Comparison of ENCODE assay signal across 20 cellular contexts in the genomic region with DNA sequence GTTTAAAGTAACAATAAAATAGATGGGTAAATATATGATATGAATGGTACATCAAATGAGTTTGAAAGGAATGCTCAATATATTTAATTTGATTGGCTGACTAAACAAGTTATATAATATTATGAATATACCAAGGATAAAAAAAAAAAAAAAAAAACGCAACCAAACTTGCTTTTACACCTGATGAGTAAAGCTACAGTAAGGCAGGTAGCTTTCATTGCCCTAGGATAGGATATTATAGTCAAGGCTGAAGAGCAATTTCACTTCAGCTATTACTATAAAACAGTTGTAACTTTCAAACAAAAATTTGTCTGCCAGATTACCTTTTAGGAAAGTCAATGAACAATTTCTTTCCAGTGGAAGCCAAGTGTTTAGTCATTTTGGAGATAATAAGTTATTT. TPM values are rescaled to one million over a fixed set of nuclear protein-coding genes. Genes with fewer than 3 reads are reported as not detected.
DNase-seq lines count a peak whose midpoint lies in the region; ATAC-seq and TF ChIP-seq lines count a peak whose summit lies in the region.
"Had no signal": no experiment of that assay in that cellular context is flagged by ENCODE, and none has a peak within 500 bp of the region (broad histone marks: within the 10 kb centered on the region; RNA-seq: fewer than 3 reads in every experiment).

No MANE protein-coding gene starts in this region.

- H3K4me2 ChIP-seq in GM23248 (ENCODE audit: unreplicated experiment) = no peak overlapping the region
- H3K4me2 ChIP-seq in smooth muscle cell = no peak overlapping the region
- H3K4me2 ChIP-seq: GM23338 had no signal

- H3K4me3 ChIP-seq in GM23248 (no peak overlapping the region), RWPE2 (ENCODE audit: severe bottlenecking) (no peak overlapping the region), fibroblast of the aortic adventitia (ENCODE audit: low read depth, low read length) (no peak overlapping the region), smooth muscle cell (no peak overlapping the region)
- H3K4me3 ChIP-seq: GM23338, MG63, Peyer's patch, SJCRH30 had no signal

- peaks cover 29% of the 10 kb centered on the region for H3K36me3 Mint-ChIP-seq in activated T-cell treated with anti-CD3 and anti-CD28 coated beads, Interleukin-2, amount 50 U/mL, for 24 hours (ENCODE audit: low read depth)

- H3K36me3 ChIP-seq in GM23248 (ENCODE audit: low read depth) (no peaks in the 10 kb centered on the region), RWPE2 (ENCODE audit: low read depth) (no peaks in the 10 kb centered on the region), smooth muscle cell (ENCODE audit: low read depth) (no peaks in the 10 kb centered on the region)
- H3K36me3 ChIP-seq: MG63, SJCRH30 had no signal

- DNase-seq in GM23248 = peak; percentile 8
- DNase-seq in RWPE2 (ENCODE audit: low spot score) = no peak
- DNase-seq in fibroblast of the aortic adventitia (ENCODE audit: low read depth) = peak; percentile 28
- DNase-seq in smooth muscle cell (lab: John Stamatoyannopoulos, UW; ENCODE audit: unreplicated experiment) = no peak
- DNase-seq in activated T-cell treated with anti-CD3 and anti-CD28 coated beads, Interleukin-2, amount 50 U/mL, for 24 hours = no peak
- DNase-seq in NCI-H2196 treated with DMSO at 0.1 percent for 48 hours (lab: John Stamatoyannopoulos, UW; ENCODE audit: unreplicated experiment) = no peak
- no peak for DNase-seq in nucleus accumbens (lab: John Stamatoyannopoulos, UW)
- no peak for DNase-seq in DMS79 treated with DMSO at 0.1 percent for 48 hours (lab: John Stamatoyannopoulos, UW)
- DNase-seq: GDM1, Kasumi-1, MG63, NCI-H1417, NCI-H187, NCI-H2107, NCI-H748 treated with DMSO at 0.1 percent for 48 hours, Peyer's patch, SJCRH30 had no signal

- TF ChIP-seq CTCF in RWPE2 (IDR thresholded peaks at IDR 0.05; ENCODE audit: poor library complexity, severe bottlenecking) (no peak), fibroblast of the aortic adventitia (IDR thresholded peaks at IDR 0.05; ENCODE audit: insufficient read depth, low read length) (no peak), smooth muscle cell (IDR thresholded peaks at IDR 0.05; ENCODE audit: borderline replicate concordance, insufficient read depth, poor library complexity, severe bottlenecking) (no peak)

- H3K27ac Mint-ChIP-seq in activated T-cell treated with anti-CD3 and anti-CD28 coated beads, Interleukin-2, amount 50 U/mL, for 24 hours = no peak overlapping the region
- H3K27ac Mint-ChIP-seq: B cell, GM23338 had no signal

- H3K4me1 ChIP-seq in GM23248 (ENCODE audit: insufficient read depth) (peaks cover 37% of the 10 kb centered on the region), RWPE2 (ENCODE audit: insufficient read depth, poor library complexity, severe bottlenecking) (peaks cover 53% of the 10 kb centered on the region), smooth muscle cell (ENCODE audit: low read depth) (no peaks in the 10 kb centered on the region)
- H3K4me1 ChIP-seq: Peyer's patch had no signal

- H3K27me3 ChIP-seq in GM23248 (replicated peaks; ENCODE audit: insufficient read depth) (no peaks in the 10 kb centered on the region), RWPE2 (ENCODE audit: insufficient read depth, poor library complexity, severe bottlenecking) (no peaks in the 10 kb centered on the region), smooth muscle cell (ENCODE audit: low read depth) (no peaks in the 10 kb centered on the region)
- H3K27me3 ChIP-seq: MG63, Peyer's patch, SJCRH30 had no signal

- no peak overlapping the region for H3K4me3 Mint-ChIP-seq in activated T-cell treated with anti-CD3 and anti-CD28 coated beads, Interleukin-2, amount 50 U/mL, for 24 hours
- H3K4me3 Mint-ChIP-seq: B cell, CD14-positive monocyte, GM23338 had no signal

- H3K27ac ChIP-seq in GM23248 (peak overlapping the region; percentile 76), RWPE2 (ENCODE audit: poor library complexity, severe bottlenecking) (peak overlapping the region; percentile 94), smooth muscle cell (ENCODE audit: low read depth) (peak overlapping the region; percentile 78)
- H3K27ac ChIP-seq: Peyer's patch, SJCRH30 had no signal

- H3K4me1 Mint-ChIP-seq in activated T-cell treated with anti-CD3 and anti-CD28 coated beads, Interleukin-2, amount 50 U/mL, for 24 hours (ENCODE audit: low read depth) = peaks cover 19% of the 10 kb centered on the region

- H3K9ac ChIP-seq in GM23248 = no peak overlapping the region
- no peak overlapping the region for H3K9ac ChIP-seq in smooth muscle cell (ENCODE audit: low read depth)

- in situ Hi-C loops in GM23248 (cut with MboI) = no loop called here

- H3K79me2 ChIP-seq in GM23248 (ENCODE audit: insufficient read depth) (no peaks in the 10 kb centered on the region), smooth muscle cell (ENCODE audit: low read depth) (no peaks in the 10 kb centered on the region)

- H4K20me1 ChIP-seq in GM23248 (ENCODE audit: insufficient read depth) (no peaks in the 10 kb centered on the region), smooth muscle cell (ENCODE audit: low read depth) (no peaks in the 10 kb centered on the region)

- peaks cover 3% of the 10 kb centered on the region for H3K9me3 Mint-ChIP-seq in activated T-cell treated with anti-CD3 and anti-CD28 coated beads, Interleukin-2, amount 50 U/mL, for 24 hours
- H3K9me3 Mint-ChIP-seq: CD14-positive monocyte, GM23338 had no signal

- H3K27me3 Mint-ChIP-seq in activated T-cell treated with anti-CD3 and anti-CD28 coated beads, Interleukin-2, amount 50 U/mL, for 24 hours = no peaks in the 10 kb centered on the region
- H3K27me3 Mint-ChIP-seq: B cell had no signal

- no peak overlapping the region for H2AFZ ChIP-seq in GM23248
- H2AFZ ChIP-seq in smooth muscle cell (ENCODE audit: low read depth) = no peak overlapping the region
- H2AFZ ChIP-seq: GM23338 had no signal

- no peaks in the 10 kb centered on the region for H3K9me3 ChIP-seq in GM23248 (ENCODE audit: low read depth)
- H3K9me3 ChIP-seq in RWPE2 (ENCODE audit: severe bottlenecking) = no peaks in the 10 kb centered on the region
- no peaks in the 10 kb centered on the region for H3K9me3 ChIP-seq in smooth muscle cell (replicated peaks; ENCODE audit: low read depth)
- H3K9me3 ChIP-seq: MG63, Peyer's patch, SJCRH30 had no signal

- H3K9me2 ChIP-seq in GM23248 (ENCODE audit: insufficient read depth) = no peaks in the 10 kb centered on the region

- H3F3A ChIP-seq in GM23248 (ENCODE audit: insufficient read depth) (peaks cover 27% of the 10 kb centered on the region), smooth muscle cell (ENCODE audit: low read depth) (no peaks in the 10 kb centered on the region)

- no peak for ATAC-seq in RWPE2 (ENCODE audit: low read depth)
- ATAC-seq: GM23338 had no signal

- 93 to 94% methylated on average over 1 of the region's 1 CpG for WGBS in GM23248 (ENCODE audit: low coverage in 1 of 2, low lambda C conversion rate in 2 of 2, missing lambda C conversion rate in 2 of 2), 2 experiments
- 89% methylated on average over 1 of the region's 1 CpG for whole genome bisulfite sequencing in smooth muscle cell (ENCODE audit: low lambda C conversion rate)

RNA-seq across cellular contexts. Expression of a gene that starts 56.8 kb away (rescaled TPM):
- 39.1 and 43.6 TPM in 2 replicates for total RNA-seq in GM23248 (2014; rRNA removed; shearing (Covaris generic))
- polyA plus RNA-seq in GM23248 (2016; fragmentation: Nextera tagmentation; extraction: Ambion mirVana) (22.4 and 25.0 TPM in 2 replicates), smooth muscle cell (14.1 and 14.9 TPM in 2 replicates)
- total RNA-seq in fibroblast of the aortic adventitia (ENCODE audit: low replicate concordance) (13.7 and 26.8 TPM in 2 replicates), smooth muscle cell (46.0 and 50.2 TPM in 2 replicates)

RNA-seq across cellular contexts. Expression of a gene that starts 57.3 kb away (rescaled TPM):
- total RNA-seq in GM23248 (2014; rRNA removed; shearing (Covaris generic)) = 5.2 and 7.1 TPM in 2 replicates
- polyA plus RNA-seq in GM23248 (2016; fragmentation: Nextera tagmentation; extraction: Ambion mirVana) (5.3 and 6.7 TPM in 2 replicates), smooth muscle cell (3.3 and 3.5 TPM in 2 replicates)
- total RNA-seq in fibroblast of the aortic adventitia (ENCODE audit: low replicate concordance) (7.7 and 8.8 TPM in 2 replicates), smooth muscle cell (6.3 and 9.2 TPM in 2 replicates)

Comparison
In these comparisons a context has a peak if more than half of its experiments do, and no peak if none do; other contexts are left out.
1. DNase-seq: peak in GM23248 (single experiment) and fibroblast of the aortic adventitia (single experiment); none in RWPE2 (single experiment), smooth muscle cell (single experiment), activated T-cell treated with anti-CD3 and anti-CD28 coated beads, Interleukin-2, amount 50 U/mL, for 24 hours (single experiment), NCI-H2196 treated with DMSO at 0.1 percent for 48 hours (single experiment), nucleus accumbens (0 of 56) and DMS79 treated with DMSO at 0.1 percent for 48 hours (single experiment).
2. Peak in every context shown above with its lines, with median percentiles within 50 percentile points of each other: H3K27ac ChIP-seq.